In genomic region chr1:248873993-248874671, GRCh38 we compare ENCODE assay signal across 1 cellular context.
TF ChIP-seq lines count a peak whose summit lies in the region.

No MANE protein-coding gene starts in this region.

TF ChIP-seq in HepG2, 621 proteins besides CTCF, POLR2A, EP300 and RAD21 (continued from another document and continues in another):
- TF ChIP-seq, protein P1, sequence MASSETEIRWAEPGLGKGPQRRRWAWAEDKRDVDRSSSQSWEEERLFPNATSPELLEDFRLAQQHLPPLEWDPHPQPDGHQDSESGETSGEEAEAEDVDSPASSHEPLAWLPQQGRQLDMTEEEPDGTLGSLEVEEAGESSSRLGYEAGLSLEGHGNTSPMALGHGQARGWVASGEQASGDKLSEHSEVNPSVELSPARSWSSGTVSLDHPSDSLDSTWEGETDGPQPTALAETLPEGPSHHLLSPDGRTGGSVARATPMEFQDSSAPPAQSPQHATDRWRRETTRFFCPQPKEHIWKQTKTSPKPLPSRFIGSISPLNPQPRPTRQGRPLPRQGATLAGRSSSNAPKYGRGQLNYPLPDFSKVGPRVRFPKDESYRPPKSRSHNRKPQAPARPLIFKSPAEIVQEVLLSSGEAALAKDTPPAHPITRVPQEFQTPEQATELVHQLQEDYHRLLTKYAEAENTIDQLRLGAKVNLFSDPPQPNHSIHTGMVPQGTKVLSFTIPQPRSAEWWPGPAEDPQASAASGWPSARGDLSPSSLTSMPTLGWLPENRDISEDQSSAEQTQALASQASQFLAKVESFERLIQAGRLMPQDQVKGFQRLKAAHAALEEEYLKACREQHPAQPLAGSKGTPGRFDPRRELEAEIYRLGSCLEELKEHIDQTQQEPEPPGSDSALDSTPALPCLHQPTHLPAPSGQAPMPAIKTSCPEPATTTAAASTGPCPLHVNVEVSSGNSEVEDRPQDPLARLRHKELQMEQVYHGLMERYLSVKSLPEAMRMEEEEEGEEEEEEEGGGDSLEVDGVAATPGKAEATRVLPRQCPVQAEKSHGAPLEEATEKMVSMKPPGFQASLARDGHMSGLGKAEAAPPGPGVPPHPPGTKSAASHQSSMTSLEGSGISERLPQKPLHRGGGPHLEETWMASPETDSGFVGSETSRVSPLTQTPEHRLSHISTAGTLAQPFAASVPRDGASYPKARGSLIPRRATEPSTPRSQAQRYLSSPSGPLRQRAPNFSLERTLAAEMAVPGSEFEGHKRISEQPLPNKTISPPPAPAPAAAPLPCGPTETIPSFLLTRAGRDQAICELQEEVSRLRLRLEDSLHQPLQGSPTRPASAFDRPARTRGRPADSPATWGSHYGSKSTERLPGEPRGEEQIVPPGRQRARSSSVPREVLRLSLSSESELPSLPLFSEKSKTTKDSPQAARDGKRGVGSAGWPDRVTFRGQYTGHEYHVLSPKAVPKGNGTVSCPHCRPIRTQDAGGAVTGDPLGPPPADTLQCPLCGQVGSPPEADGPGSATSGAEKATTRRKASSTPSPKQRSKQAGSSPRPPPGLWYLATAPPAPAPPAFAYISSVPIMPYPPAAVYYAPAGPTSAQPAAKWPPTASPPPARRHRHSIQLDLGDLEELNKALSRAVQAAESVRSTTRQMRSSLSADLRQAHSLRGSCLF (CRISPR knock-in tag; IDR thresholded peaks at IDR 0.05; ENCODE audit: borderline replicate concordance), result no peak
- TF ChIP-seq TIGD3 (CRISPR knock-in tag; IDR thresholded peaks at IDR 0.05; ENCODE audit: borderline replicate concordance), result no peak
- TF ChIP-seq ZNF441 (CRISPR knock-in tag; IDR thresholded peaks at IDR 0.05; ENCODE audit: borderline replicate concordance), result no peak
- TF ChIP-seq EED (CRISPR knock-in tag; IDR thresholded peaks at IDR 0.05), result no peak
- no peak for TF ChIP-seq KLF13 (CRISPR knock-in tag; IDR thresholded peaks at IDR 0.05)
- TF ChIP-seq BRCA1 (CRISPR knock-in tag; IDR thresholded peaks at IDR 0.05), result peak; percentile 54; the same call in 1 of the 2 replicates
- TF ChIP-seq ZBTB43 (CRISPR knock-in tag; conservative IDR thresholded peaks at IDR 0.05), result 0 out of 2 replicates have a peak, but pooled peaks have one; percentile 20
- TF ChIP-seq TBX2 (CRISPR knock-in tag; IDR thresholded peaks at IDR 0.05; ENCODE audit: borderline replicate concordance), result 0 out of 2 replicates have a peak, but pooled peaks have one; percentile 37
- TF ChIP-seq ZNF616 (CRISPR knock-in tag; IDR thresholded peaks at IDR 0.05; ENCODE audit: low read depth), result no peak
- no peak for TF ChIP-seq ZFP1 (CRISPR knock-in tag; IDR thresholded peaks at IDR 0.05)
- TF ChIP-seq HOXA7 (CRISPR knock-in tag; IDR thresholded peaks at IDR 0.05), result 0 out of 2 replicates have a peak, but pooled peaks have one; percentile 25
- TF ChIP-seq ZBTB21 (CRISPR knock-in tag; IDR thresholded peaks at IDR 0.05), result peak; percentile 92
- peak; percentile 37; the same call in 1 of the 2 replicates for TF ChIP-seq ZNF740 (CRISPR knock-in tag; IDR thresholded peaks at IDR 0.05)
- TF ChIP-seq STAT6 (CRISPR knock-in tag; IDR thresholded peaks at IDR 0.05; ENCODE audit: borderline replicate concordance), result peak; percentile 65; the same call in 1 of the 2 replicates
- TF ChIP-seq SYNCRIP (IDR thresholded peaks at IDR 0.05; ENCODE audit: insufficient read depth, low read depth, low read length), result no peak
- no peak for TF ChIP-seq RBM22 (optimal IDR thresholded peaks at IDR 0.05; ENCODE audit: low read length)
- TF ChIP-seq ZNF614 (CRISPR knock-in tag; IDR thresholded peaks at IDR 0.05; ENCODE audit: borderline replicate concordance), result no peak; the same call in 1 of the 2 replicates
- no peak for TF ChIP-seq PAWR (CRISPR knock-in tag; IDR thresholded peaks at IDR 0.05; ENCODE audit: borderline replicate concordance)
- 0 out of 2 replicates have a peak, but pooled peaks have one; percentile 1 for TF ChIP-seq ZNF274 (CRISPR knock-in tag; IDR thresholded peaks at IDR 0.05)
- no peak for TF ChIP-seq ZNF577 (CRISPR knock-in tag; IDR thresholded peaks at IDR 0.05; ENCODE audit: borderline replicate concordance, low read depth)
- no peak for TF ChIP-seq ZSCAN20 (CRISPR knock-in tag; IDR thresholded peaks at IDR 0.05; ENCODE audit: borderline replicate concordance)
- no peak for TF ChIP-seq ZNF761 (CRISPR knock-in tag; conservative IDR thresholded peaks at IDR 0.05)
- TF ChIP-seq, protein P2, sequence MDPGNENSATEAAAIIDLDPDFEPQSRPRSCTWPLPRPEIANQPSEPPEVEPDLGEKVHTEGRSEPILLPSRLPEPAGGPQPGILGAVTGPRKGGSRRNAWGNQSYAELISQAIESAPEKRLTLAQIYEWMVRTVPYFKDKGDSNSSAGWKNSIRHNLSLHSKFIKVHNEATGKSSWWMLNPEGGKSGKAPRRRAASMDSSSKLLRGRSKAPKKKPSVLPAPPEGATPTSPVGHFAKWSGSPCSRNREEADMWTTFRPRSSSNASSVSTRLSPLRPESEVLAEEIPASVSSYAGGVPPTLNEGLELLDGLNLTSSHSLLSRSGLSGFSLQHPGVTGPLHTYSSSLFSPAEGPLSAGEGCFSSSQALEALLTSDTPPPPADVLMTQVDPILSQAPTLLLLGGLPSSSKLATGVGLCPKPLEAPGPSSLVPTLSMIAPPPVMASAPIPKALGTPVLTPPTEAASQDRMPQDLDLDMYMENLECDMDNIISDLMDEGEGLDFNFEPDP (CRISPR knock-in tag; conservative IDR thresholded peaks at IDR 0.05), result no peak
- TF ChIP-seq ZNF451 (CRISPR knock-in tag; IDR thresholded peaks at IDR 0.05), result no peak
- TF ChIP-seq, protein P3, sequence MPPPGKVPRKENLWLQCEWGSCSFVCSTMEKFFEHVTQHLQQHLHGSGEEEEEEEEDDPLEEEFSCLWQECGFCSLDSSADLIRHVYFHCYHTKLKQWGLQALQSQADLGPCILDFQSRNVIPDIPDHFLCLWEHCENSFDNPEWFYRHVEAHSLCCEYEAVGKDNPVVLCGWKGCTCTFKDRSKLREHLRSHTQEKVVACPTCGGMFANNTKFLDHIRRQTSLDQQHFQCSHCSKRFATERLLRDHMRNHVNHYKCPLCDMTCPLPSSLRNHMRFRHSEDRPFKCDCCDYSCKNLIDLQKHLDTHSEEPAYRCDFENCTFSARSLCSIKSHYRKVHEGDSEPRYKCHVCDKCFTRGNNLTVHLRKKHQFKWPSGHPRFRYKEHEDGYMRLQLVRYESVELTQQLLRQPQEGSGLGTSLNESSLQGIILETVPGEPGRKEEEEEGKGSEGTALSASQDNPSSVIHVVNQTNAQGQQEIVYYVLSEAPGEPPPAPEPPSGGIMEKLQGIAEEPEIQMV (CRISPR knock-in tag; IDR thresholded peaks at IDR 0.05; ENCODE audit: low read depth), result no peak
- TF ChIP-seq, protein P4, sequence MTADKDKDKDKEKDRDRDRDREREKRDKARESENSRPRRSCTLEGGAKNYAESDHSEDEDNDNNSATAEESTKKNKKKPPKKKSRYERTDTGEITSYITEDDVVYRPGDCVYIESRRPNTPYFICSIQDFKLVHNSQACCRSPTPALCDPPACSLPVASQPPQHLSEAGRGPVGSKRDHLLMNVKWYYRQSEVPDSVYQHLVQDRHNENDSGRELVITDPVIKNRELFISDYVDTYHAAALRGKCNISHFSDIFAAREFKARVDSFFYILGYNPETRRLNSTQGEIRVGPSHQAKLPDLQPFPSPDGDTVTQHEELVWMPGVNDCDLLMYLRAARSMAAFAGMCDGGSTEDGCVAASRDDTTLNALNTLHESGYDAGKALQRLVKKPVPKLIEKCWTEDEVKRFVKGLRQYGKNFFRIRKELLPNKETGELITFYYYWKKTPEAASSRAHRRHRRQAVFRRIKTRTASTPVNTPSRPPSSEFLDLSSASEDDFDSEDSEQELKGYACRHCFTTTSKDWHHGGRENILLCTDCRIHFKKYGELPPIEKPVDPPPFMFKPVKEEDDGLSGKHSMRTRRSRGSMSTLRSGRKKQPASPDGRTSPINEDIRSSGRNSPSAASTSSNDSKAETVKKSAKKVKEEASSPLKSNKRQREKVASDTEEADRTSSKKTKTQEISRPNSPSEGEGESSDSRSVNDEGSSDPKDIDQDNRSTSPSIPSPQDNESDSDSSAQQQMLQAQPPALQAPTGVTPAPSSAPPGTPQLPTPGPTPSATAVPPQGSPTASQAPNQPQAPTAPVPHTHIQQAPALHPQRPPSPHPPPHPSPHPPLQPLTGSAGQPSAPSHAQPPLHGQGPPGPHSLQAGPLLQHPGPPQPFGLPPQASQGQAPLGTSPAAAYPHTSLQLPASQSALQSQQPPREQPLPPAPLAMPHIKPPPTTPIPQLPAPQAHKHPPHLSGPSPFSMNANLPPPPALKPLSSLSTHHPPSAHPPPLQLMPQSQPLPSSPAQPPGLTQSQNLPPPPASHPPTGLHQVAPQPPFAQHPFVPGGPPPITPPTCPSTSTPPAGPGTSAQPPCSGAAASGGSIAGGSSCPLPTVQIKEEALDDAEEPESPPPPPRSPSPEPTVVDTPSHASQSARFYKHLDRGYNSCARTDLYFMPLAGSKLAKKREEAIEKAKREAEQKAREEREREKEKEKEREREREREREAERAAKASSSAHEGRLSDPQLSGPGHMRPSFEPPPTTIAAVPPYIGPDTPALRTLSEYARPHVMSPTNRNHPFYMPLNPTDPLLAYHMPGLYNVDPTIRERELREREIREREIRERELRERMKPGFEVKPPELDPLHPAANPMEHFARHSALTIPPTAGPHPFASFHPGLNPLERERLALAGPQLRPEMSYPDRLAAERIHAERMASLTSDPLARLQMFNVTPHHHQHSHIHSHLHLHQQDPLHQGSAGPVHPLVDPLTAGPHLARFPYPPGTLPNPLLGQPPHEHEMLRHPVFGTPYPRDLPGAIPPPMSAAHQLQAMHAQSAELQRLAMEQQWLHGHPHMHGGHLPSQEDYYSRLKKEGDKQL (CRISPR knock-in tag; IDR thresholded peaks at IDR 0.05; ENCODE audit: low read depth), result no peak
- TF ChIP-seq ZNF335 (CRISPR knock-in tag; IDR thresholded peaks at IDR 0.05), result no peak
